In the genomic region with DNA sequence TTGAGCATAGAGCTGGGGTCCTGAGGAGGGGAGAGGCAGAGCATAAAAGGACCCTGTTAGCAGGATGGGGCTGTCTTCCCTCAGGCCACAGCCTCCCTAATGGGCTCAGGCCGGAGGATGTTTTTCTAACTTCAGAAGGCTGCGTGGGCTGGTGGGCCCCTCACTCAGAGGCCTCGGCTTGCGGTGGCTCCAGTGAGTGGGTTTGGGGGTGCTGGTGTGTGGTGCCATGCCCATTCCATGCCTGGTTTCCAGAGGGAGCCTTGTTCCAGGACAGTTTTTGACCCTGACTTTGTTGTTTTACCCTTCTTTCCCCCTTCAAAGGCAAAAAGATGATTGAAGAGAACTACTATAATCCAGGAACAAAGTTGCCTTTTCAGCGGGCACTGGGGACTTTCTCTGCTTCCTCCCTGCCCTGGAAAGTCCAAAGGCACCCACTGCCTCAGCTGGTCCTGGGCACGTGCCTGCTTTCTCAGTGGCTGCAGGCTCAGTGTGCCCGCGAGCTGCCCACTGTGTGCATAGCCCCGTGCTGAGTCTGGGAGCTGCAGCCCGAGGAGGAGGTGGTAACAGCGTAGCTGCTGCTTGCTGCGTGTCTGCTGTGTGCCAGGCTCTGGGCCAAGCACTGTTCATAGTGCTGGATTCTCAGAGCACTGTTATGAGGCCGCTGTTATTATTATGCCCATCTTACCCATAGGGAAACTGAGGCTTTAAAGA, we compare ENCODE assay signal across 1 cellular context.
A peak's percentile ranks its signal among the peaks of the same experiment; 100 is the strongest.
TF ChIP-seq lines count a peak whose summit lies in the region.

No MANE protein-coding gene starts in this region.

TF ChIP-seq in HepG2, 621 proteins besides CTCF, POLR2A, EP300 and RAD21 (continued from another document and continues in another):
- TF ChIP-seq ZNF839 (CRISPR knock-in tag; IDR thresholded peaks at IDR 0.05; ENCODE audit: borderline replicate concordance) (peak; percentile 42; the same call in 1 of the 2 replicates), ZNF446 (CRISPR knock-in tag; IDR thresholded peaks at IDR 0.05) (no peak), PRMT3 (CRISPR knock-in tag; IDR thresholded peaks at IDR 0.05; ENCODE audit: borderline replicate concordance, low read depth) (no peak), SP5 (CRISPR knock-in tag; IDR thresholded peaks at IDR 0.05; ENCODE audit: borderline replicate concordance, low read depth) (no peak), MED8 (CRISPR knock-in tag; IDR thresholded peaks at IDR 0.05; ENCODE audit: insufficient replicate concordance) (no peak), ZNF264 (CRISPR knock-in tag; IDR thresholded peaks at IDR 0.05) (no peak), AHR (CRISPR knock-in tag; IDR thresholded peaks at IDR 0.05) (no peak; the same call in 1 of the 2 replicates), ZBTB7B (CRISPR knock-in tag; IDR thresholded peaks at IDR 0.05) (no peak), PLRG1 (conservative IDR thresholded peaks at IDR 0.05) (no peak), NBN (conservative IDR thresholded peaks at IDR 0.05) (no peak), DNMT3B (CRISPR knock-in tag; conservative IDR thresholded peaks at IDR 0.05) (no peak), ZNF101 (CRISPR knock-in tag; IDR thresholded peaks at IDR 0.05; ENCODE audit: borderline replicate concordance, low read depth) (no peak), KDM5B (CRISPR knock-in tag; IDR thresholded peaks at IDR 0.05; ENCODE audit: borderline replicate concordance) (peak; percentile 41; the same call in 1 of the 2 replicates), ZNF660 (CRISPR knock-in tag; IDR thresholded peaks at IDR 0.05; ENCODE audit: borderline replicate concordance, low read depth) (no peak), IRX3 (CRISPR knock-in tag; IDR thresholded peaks at IDR 0.05; ENCODE audit: borderline replicate concordance, low read depth) (no peak), ZNF33A (CRISPR knock-in tag; IDR thresholded peaks at IDR 0.05; ENCODE audit: borderline replicate concordance) (no peak), ZNF724P (CRISPR knock-in tag; IDR thresholded peaks at IDR 0.05; ENCODE audit: borderline replicate concordance) (no peak), ETV5 (CRISPR knock-in tag; IDR thresholded peaks at IDR 0.05; ENCODE audit: borderline replicate concordance) (no peak), RFXAP (CRISPR knock-in tag; IDR thresholded peaks at IDR 0.05; ENCODE audit: borderline replicate concordance) (no peak), ATF6 (CRISPR knock-in tag; conservative IDR thresholded peaks at IDR 0.05) (no peak), ZFP36L1 (CRISPR knock-in tag; IDR thresholded peaks at IDR 0.05) (no peak), RCOR2 (CRISPR knock-in tag; IDR thresholded peaks at IDR 0.05) (no peak), ZNF598 (CRISPR knock-in tag; IDR thresholded peaks at IDR 0.05; ENCODE audit: borderline replicate concordance) (no peak), HNRNPUL1 (IDR thresholded peaks at IDR 0.05; ENCODE audit: low read depth, low read length) (no peak), GPN1 (CRISPR knock-in tag; IDR thresholded peaks at IDR 0.05; ENCODE audit: borderline replicate concordance) (no peak), GABPA (IDR thresholded peaks at IDR 0.05; ENCODE audit: low read depth, low read length) (no peak), GABPA (CRISPR knock-in tag; IDR thresholded peaks at IDR 0.05; ENCODE audit: low read depth) (no peak), ZNF280B (CRISPR knock-in tag; IDR thresholded peaks at IDR 0.05; ENCODE audit: borderline replicate concordance) (no peak), HIVEP1 (CRISPR knock-in tag; IDR thresholded peaks at IDR 0.05) (0 out of 2 replicates have a peak, but pooled peaks have one; percentile 32), ZNF235 (CRISPR knock-in tag; IDR thresholded peaks at IDR 0.05; ENCODE audit: borderline replicate concordance) (no peak), TBP (CRISPR knock-in tag; IDR thresholded peaks at IDR 0.05) (no peak), ELF3 (CRISPR knock-in tag; IDR thresholded peaks at IDR 0.05) (no peak), ZNF34 (CRISPR knock-in tag; IDR thresholded peaks at IDR 0.05; ENCODE audit: borderline replicate concordance) (no peak), HNRNPLL (IDR thresholded peaks at IDR 0.05; ENCODE audit: low read depth, low read length, poor library complexity, severe bottlenecking) (peak; percentile 13), ARNT (IDR thresholded peaks at IDR 0.05) (no peak), NR3C1 (CRISPR knock-in tag; IDR thresholded peaks at IDR 0.05) (no peak), ZBTB38 (CRISPR knock-in tag; IDR thresholded peaks at IDR 0.05) (0 out of 2 replicates have a peak, but pooled peaks have one; percentile 29), TCF7L2 (IDR thresholded peaks at IDR 0.05; ENCODE audit: low read depth, low read length) (no peak), ZNF383 (CRISPR knock-in tag; IDR thresholded peaks at IDR 0.05; ENCODE audit: borderline replicate concordance) (no peak), POLR2AphosphoS2 (IDR thresholded peaks at IDR 0.05; ENCODE audit: low read depth, low read length) (no peak; the same call in 1 of the 2 replicates), U2AF1 (optimal IDR thresholded peaks at IDR 0.05; ENCODE audit: low read depth, low read length) (no peak), ZKSCAN5 (CRISPR knock-in tag; IDR thresholded peaks at IDR 0.05) (no peak), SKIL (CRISPR knock-in tag; IDR thresholded peaks at IDR 0.05; ENCODE audit: borderline replicate concordance) (no peak)
- TF ChIP-seq, protein P1, sequence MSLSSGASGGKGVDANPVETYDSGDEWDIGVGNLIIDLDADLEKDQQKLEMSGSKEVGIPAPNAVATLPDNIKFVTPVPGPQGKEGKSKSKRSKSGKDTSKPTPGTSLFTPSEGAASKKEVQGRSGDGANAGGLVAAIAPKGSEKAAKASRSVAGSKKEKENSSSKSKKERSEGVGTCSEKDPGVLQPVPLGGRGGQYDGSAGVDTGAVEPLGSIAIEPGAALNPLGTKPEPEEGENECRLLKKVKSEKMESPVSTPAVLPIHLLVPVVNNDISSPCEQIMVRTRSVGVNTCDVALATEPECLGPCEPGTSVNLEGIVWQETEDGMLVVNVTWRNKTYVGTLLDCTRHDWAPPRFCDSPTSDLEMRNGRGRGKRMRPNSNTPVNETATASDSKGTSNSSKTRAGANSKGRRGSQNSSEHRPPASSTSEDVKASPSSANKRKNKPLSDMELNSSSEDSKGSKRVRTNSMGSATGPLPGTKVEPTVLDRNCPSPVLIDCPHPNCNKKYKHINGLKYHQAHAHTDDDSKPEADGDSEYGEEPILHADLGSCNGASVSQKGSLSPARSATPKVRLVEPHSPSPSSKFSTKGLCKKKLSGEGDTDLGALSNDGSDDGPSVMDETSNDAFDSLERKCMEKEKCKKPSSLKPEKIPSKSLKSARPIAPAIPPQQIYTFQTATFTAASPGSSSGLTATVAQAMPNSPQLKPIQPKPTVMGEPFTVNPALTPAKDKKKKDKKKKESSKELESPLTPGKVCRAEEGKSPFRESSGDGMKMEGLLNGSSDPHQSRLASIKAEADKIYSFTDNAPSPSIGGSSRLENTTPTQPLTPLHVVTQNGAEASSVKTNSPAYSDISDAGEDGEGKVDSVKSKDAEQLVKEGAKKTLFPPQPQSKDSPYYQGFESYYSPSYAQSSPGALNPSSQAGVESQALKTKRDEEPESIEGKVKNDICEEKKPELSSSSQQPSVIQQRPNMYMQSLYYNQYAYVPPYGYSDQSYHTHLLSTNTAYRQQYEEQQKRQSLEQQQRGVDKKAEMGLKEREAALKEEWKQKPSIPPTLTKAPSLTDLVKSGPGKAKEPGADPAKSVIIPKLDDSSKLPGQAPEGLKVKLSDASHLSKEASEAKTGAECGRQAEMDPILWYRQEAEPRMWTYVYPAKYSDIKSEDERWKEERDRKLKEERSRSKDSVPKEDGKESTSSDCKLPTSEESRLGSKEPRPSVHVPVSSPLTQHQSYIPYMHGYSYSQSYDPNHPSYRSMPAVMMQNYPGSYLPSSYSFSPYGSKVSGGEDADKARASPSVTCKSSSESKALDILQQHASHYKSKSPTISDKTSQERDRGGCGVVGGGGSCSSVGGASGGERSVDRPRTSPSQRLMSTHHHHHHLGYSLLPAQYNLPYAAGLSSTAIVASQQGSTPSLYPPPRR (CRISPR knock-in tag; IDR thresholded peaks at IDR 0.05; ENCODE audit: borderline replicate concordance) = no peak
- TF ChIP-seq, protein P2, sequence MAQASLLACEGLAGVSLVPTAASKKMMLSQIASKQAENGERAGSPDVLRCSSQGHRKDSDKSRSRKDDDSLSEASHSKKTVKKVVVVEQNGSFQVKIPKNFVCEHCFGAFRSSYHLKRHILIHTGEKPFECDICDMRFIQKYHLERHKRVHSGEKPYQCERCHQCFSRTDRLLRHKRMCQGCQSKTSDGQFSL (CRISPR knock-in tag; IDR thresholded peaks at IDR 0.05) = no peak
- TF ChIP-seq, protein P3, sequence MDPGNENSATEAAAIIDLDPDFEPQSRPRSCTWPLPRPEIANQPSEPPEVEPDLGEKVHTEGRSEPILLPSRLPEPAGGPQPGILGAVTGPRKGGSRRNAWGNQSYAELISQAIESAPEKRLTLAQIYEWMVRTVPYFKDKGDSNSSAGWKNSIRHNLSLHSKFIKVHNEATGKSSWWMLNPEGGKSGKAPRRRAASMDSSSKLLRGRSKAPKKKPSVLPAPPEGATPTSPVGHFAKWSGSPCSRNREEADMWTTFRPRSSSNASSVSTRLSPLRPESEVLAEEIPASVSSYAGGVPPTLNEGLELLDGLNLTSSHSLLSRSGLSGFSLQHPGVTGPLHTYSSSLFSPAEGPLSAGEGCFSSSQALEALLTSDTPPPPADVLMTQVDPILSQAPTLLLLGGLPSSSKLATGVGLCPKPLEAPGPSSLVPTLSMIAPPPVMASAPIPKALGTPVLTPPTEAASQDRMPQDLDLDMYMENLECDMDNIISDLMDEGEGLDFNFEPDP (CRISPR knock-in tag; conservative IDR thresholded peaks at IDR 0.05) = no peak
- TF ChIP-seq, protein P4, sequence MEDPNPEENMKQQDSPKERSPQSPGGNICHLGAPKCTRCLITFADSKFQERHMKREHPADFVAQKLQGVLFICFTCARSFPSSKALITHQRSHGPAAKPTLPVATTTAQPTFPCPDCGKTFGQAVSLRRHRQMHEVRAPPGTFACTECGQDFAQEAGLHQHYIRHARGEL (CRISPR knock-in tag; IDR thresholded peaks at IDR 0.05) = 0 out of 2 replicates have a peak, but pooled peaks have one; percentile 25
- TF ChIP-seq, protein P5, sequence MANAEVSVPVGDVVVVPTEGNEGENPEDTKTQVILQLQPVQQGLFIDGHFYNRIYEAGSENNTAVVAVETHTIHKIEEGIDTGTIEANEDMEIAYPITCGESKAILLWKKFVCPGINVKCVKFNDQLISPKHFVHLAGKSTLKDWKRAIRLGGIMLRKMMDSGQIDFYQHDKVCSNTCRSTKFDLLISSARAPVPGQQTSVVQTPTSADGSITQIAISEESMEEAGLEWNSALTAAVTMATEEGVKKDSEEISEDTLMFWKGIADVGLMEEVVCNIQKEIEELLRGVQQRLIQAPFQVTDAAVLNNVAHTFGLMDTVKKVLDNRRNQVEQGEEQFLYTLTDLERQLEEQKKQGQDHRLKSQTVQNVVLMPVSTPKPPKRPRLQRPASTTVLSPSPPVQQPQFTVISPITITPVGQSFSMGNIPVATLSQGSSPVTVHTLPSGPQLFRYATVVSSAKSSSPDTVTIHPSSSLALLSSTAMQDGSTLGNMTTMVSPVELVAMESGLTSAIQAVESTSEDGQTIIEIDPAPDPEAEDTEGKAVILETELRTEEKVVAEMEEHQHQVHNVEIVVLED (CRISPR knock-in tag; IDR thresholded peaks at IDR 0.05; ENCODE audit: borderline replicate concordance) = no peak
- TF ChIP-seq, protein P6, sequence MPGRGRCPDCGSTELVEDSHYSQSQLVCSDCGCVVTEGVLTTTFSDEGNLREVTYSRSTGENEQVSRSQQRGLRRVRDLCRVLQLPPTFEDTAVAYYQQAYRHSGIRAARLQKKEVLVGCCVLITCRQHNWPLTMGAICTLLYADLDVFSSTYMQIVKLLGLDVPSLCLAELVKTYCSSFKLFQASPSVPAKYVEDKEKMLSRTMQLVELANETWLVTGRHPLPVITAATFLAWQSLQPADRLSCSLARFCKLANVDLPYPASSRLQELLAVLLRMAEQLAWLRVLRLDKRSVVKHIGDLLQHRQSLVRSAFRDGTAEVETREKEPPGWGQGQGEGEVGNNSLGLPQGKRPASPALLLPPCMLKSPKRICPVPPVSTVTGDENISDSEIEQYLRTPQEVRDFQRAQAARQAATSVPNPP (CRISPR knock-in tag; IDR thresholded peaks at IDR 0.05) = no peak
- TF ChIP-seq, protein P7, sequence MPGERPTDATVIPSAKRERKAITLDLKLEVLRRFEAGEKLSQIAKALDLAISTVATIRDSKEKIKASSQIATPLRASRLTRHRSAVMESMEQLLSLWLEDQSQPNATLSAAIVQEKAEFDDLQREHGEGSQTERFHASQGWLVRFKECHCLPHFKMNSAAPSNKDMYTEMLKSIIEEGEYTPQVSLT (CRISPR knock-in tag; IDR thresholded peaks at IDR 0.05; ENCODE audit: borderline replicate concordance, low read depth) = no peak
